ENCODE assay signal across 9 cellular contexts in the genomic region with DNA sequence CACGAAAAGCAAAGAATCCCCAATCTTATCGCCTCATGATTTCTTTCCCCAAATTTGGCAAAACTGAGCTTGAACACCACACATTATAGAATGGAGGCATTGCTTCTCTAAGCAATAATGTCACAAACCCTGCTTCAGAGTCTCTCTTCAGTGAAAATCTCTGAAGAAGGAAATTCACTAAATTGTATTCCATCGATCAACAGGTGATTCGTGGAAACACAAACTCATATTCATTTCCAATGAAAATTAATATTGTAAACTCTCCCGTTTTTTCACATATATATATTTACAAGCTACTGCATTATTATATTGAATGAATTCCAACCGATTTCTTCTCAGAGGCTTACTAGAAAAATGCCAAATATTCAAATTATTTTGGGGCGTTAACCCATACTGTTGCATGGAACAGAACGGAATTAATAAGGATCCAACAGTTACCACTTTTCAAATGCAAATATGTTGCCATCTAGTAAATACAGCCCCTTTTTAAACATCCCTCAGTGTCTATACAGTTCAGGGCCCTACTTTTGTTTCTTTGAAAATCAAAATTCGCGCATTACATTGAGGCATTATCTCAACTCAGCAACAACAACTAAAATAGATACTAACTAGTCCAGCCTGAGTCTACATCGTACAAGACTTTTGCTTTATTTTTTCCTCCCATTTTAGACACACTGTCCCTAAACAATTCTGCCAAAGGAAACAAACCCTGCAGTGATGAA. TPM values are rescaled to one million over a fixed set of nuclear protein-coding genes. Genes with fewer than 3 reads are reported as not detected.
A peak's percentile ranks its signal among the peaks of the same experiment; 100 is the strongest.
DNase-seq lines count a peak whose midpoint lies in the region; ATAC-seq and TF ChIP-seq lines count a peak whose summit lies in the region.
"Had no signal": no experiment of that assay in that cellular context is flagged by ENCODE, and none has a peak within 500 bp of the region (broad histone marks: within the 10 kb centered on the region; RNA-seq: fewer than 3 reads in every experiment).

No MANE protein-coding gene starts in this region.

- 50% methylated on average over 11 of the region's 11 CpGs for WGBS in hepatocyte (ENCODE audit: low lambda C conversion rate, missing lambda C conversion rate)

- H3K9me2 ChIP-seq in GM23338 (ENCODE audit: insufficient read depth) (no peaks in the 10 kb centered on the region), hepatocyte (replicated peaks; ENCODE audit: insufficient read depth) (no peaks in the 10 kb centered on the region)

- H3K9me3 Mint-ChIP-seq in GM23338, result no peaks in the 10 kb centered on the region
- no peaks in the 10 kb centered on the region for H3K9me3 Mint-ChIP-seq in WTC11

- H3K4me1 Mint-ChIP-seq in GM23338 (peaks cover 32% of the 10 kb centered on the region), WTC11 (peaks cover 37% of the 10 kb centered on the region)

- ATAC-seq in GM23338 (no peak), WTC11 (no peak), GM21576 (IDR thresholded peaks at IDR 0.05; ENCODE audit: unreplicated experiment) (no peak)
- no peak for ATAC-seq in activated CD4-positive, CD25-positive, alpha-beta regulatory T cell treated with anti-CD3 and anti-CD28 coated beads, Interleukin-2, amount 50 U/mL, for 24 hours

- H3K27ac ChIP-seq in GM23338 (ENCODE audit: low read depth) (no peak overlapping the region), hepatocyte (peak overlapping the region; percentile 93)

- POLR2A ChIA-PET in WTC11 (lab: Charles Lee), result interaction anchor here (0.7 to 1.6 kb wide), 2 partner anchors 13 to 15 kb away, joined by 3 to 4 read pairs; no protein-coding TSS in a partner anchor

- H3K4me1 ChIP-seq in GM23338 (ENCODE audit: insufficient read depth), result peaks cover 36% of the 10 kb centered on the region
- H3K4me1 ChIP-seq in hepatocyte (ENCODE audit: insufficient read depth), result peaks cover 26% of the 10 kb centered on the region

- H3K27ac Mint-ChIP-seq in GM23338 (no peak overlapping the region), WTC11 (peak overlapping the region; percentile 49; the same call in 1 of the 2 replicates)

- no peaks in the 10 kb centered on the region for H3K9me3 ChIP-seq in hepatocyte (ENCODE audit: low read depth)

- CTCF ChIA-PET in WTC11 (lab: Charles Lee), result interaction anchor here (3.0 kb wide), 1 partner anchor 136 kb away, joined by 12 read pairs; a partner anchor contains a TSS

- no peak for DNase-seq in GM23338 (ENCODE audit: low spot score)
- DNase-seq in WTC11 (ENCODE audit: low spot score), result no peak
- no peak for DNase-seq in hepatocyte (ENCODE audit: low spot score)
- no peak for DNase-seq in retinal pigment epithelial cell (ENCODE audit: low read depth)
- DNase-seq in NCI-H345 treated with DMSO at 0.1 percent for 48 hours (lab: John Stamatoyannopoulos, UW; ENCODE audit: unreplicated experiment), result no peak
- DNase-seq in T-helper 9 cell, result no peak
- DNase-seq: NCI-H2029 treated with DMSO at 0.1 percent for 48 hours had no signal

- H3K4me3 Mint-ChIP-seq in GM23338 (peak overlapping the region; percentile 95), WTC11 (peak overlapping the region; percentile 84)

- peaks cover 56% of the 10 kb centered on the region for H3K79me2 ChIP-seq in GM23338 (replicated peaks; ENCODE audit: insufficient read depth)
- peaks cover 49% of the 10 kb centered on the region for H3K79me2 ChIP-seq in hepatocyte

- H3K36me3 Mint-ChIP-seq in GM23338 (ENCODE audit: low read depth) (peaks cover 11% of the 10 kb centered on the region; the same call in 2 of the 3 replicates), WTC11 (no peaks in the 10 kb centered on the region)

- H3K27me3 ChIP-seq in GM23338 (ENCODE audit: insufficient read depth) (peaks cover 13% of the 10 kb centered on the region), hepatocyte (no peaks in the 10 kb centered on the region)

- 0 out of 2 replicates have a peak, but pooled peaks cover 5% of the 10 kb centered on the region for H3F3A ChIP-seq in GM23338 (replicated peaks; ENCODE audit: low read depth)

- H4K20me1 ChIP-seq in GM23338 (replicated peaks; ENCODE audit: insufficient read depth) (peaks cover 5% of the 10 kb centered on the region; the same call in 1 of the 2 replicates), hepatocyte (ENCODE audit: insufficient read depth, poor library complexity, severe bottlenecking) (peaks cover 18% of the 10 kb centered on the region)

- H3K36me3 ChIP-seq in GM23338 (ENCODE audit: insufficient read depth), result peaks cover 3% of the 10 kb centered on the region; the same call in 1 of the 2 replicates
- H3K36me3 ChIP-seq in hepatocyte (replicated peaks; ENCODE audit: insufficient read depth, low read depth), result no peaks in the 10 kb centered on the region

- TF ChIP-seq CTCF in GM23338 (conservative IDR thresholded peaks at IDR 0.05; ENCODE audit: low read depth in 2 of 2) (no peak), WTC11 (IDR thresholded peaks at IDR 0.05) (no peak), hepatocyte (IDR thresholded peaks at IDR 0.05; ENCODE audit: poor library complexity) (no peak), retinal pigment epithelial cell (conservative IDR thresholded peaks at IDR 0.05; ENCODE audit: low read depth, low read length) (no peak)

- peaks cover 5% of the 10 kb centered on the region for H3K27me3 Mint-ChIP-seq in GM23338 (ENCODE audit: insufficient read depth, low read depth, poor library complexity)
- peaks cover 15% of the 10 kb centered on the region for H3K27me3 Mint-ChIP-seq in WTC11 (ENCODE audit: low read depth)

- H2AFZ ChIP-seq in GM23338 (no peak overlapping the region), hepatocyte (peak overlapping the region; percentile 83)

- H3K4me2 ChIP-seq in GM23338 (peak overlapping the region; percentile 83), hepatocyte (peak overlapping the region; percentile 82)

- H3K4me3 ChIP-seq in GM23338 (peak overlapping the region; percentile 92), hepatocyte (peak overlapping the region; percentile 51), retinal pigment epithelial cell (ENCODE audit: low read length) (peak overlapping the region; percentile 88)

TF ChIP-seq in GM23338, 12 proteins besides CTCF, POLR2A, EP300 and RAD21 (continues in another document):
- TF ChIP-seq, protein P1, sequence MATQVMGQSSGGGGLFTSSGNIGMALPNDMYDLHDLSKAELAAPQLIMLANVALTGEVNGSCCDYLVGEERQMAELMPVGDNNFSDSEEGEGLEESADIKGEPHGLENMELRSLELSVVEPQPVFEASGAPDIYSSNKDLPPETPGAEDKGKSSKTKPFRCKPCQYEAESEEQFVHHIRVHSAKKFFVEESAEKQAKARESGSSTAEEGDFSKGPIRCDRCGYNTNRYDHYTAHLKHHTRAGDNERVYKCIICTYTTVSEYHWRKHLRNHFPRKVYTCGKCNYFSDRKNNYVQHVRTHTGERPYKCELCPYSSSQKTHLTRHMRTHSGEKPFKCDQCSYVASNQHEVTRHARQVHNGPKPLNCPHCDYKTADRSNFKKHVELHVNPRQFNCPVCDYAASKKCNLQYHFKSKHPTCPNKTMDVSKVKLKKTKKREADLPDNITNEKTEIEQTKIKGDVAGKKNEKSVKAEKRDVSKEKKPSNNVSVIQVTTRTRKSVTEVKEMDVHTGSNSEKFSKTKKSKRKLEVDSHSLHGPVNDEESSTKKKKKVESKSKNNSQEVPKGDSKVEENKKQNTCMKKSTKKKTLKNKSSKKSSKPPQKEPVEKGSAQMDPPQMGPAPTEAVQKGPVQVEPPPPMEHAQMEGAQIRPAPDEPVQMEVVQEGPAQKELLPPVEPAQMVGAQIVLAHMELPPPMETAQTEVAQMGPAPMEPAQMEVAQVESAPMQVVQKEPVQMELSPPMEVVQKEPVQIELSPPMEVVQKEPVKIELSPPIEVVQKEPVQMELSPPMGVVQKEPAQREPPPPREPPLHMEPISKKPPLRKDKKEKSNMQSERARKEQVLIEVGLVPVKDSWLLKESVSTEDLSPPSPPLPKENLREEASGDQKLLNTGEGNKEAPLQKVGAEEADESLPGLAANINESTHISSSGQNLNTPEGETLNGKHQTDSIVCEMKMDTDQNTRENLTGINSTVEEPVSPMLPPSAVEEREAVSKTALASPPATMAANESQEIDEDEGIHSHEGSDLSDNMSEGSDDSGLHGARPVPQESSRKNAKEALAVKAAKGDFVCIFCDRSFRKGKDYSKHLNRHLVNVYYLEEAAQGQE (IDR thresholded peaks at IDR 0.05; ENCODE audit: unreplicated experiment), result no peak
- TF ChIP-seq ZNF331 (CRISPR knock-in tag; IDR thresholded peaks at IDR 0.05; ENCODE audit: low read depth), result no peak
- TF ChIP-seq EZH2phosphoT487 (IDR thresholded peaks at IDR 0.05; ENCODE audit: unreplicated experiment), result no peak
- no peak for TF ChIP-seq POLR2AphosphoS5 (IDR thresholded peaks at IDR 0.05; ENCODE audit: low read depth)

TF ChIP-seq in WTC11, 78 proteins besides CTCF, POLR2A, EP300 and RAD21:
- TF ChIP-seq KAT7 (CRISPR knock-in tag; IDR thresholded peaks at IDR 0.05; ENCODE audit: borderline replicate concordance), result no peak
- no peak for TF ChIP-seq ATF1 (CRISPR knock-in tag; IDR thresholded peaks at IDR 0.05)
- TF ChIP-seq FOXJ3 (CRISPR knock-in tag; IDR thresholded peaks at IDR 0.05; ENCODE audit: borderline replicate concordance), result no peak
- no peak for TF ChIP-seq PRRX2 (CRISPR knock-in tag; IDR thresholded peaks at IDR 0.05)
- TF ChIP-seq RORB (CRISPR knock-in tag; IDR thresholded peaks at IDR 0.05), result no peak
- no peak for TF ChIP-seq SOX15 (CRISPR knock-in tag; IDR thresholded peaks at IDR 0.05)

RNA-seq across cellular contexts. Expression of a gene that starts 1.3 kb away (rescaled TPM):
- total RNA-seq in GM23338 (2014; rRNA removed; shearing (Covaris generic)), result 28.2 and 32.8 TPM in 2 replicates
- polyA plus RNA-seq in GM23338 (2016; fragmentation: Nextera tagmentation; extraction: Ambion mirVana), result 8.4 and 11.4 TPM in 2 replicates
- total RNA-seq in WTC11 (2021), result 27.8 to 32.7 TPM (median 27.8 TPM) in 3 replicates
- 27.9 TPM in 2 replicates for total RNA-seq in hepatocyte
- 13.0 and 16.2 TPM in 2 replicates for polyA plus RNA-seq in hepatocyte
